1 cellular context compared by ENCODE assay signal in genomic region chr1:50420689-50421365, GRCh38.
TF ChIP-seq lines count a peak whose summit lies in the region.

No MANE protein-coding gene starts in this region.

TF ChIP-seq in WTC11, 78 proteins besides CTCF, POLR2A, EP300 and RAD21 (continued from another document):
- TF ChIP-seq ZBTB43 (CRISPR knock-in tag; IDR thresholded peaks at IDR 0.05) (peak; percentile 44; the same call in 1 of the 2 replicates), E2F1 (CRISPR knock-in tag; IDR thresholded peaks at IDR 0.05) (no peak), FOXP4 (CRISPR knock-in tag; IDR thresholded peaks at IDR 0.05) (no peak), FOXP1 (CRISPR knock-in tag; IDR thresholded peaks at IDR 0.05; ENCODE audit: borderline replicate concordance) (peak; percentile 74; the same call in 1 of the 2 replicates), IRF1 (CRISPR knock-in tag; IDR thresholded peaks at IDR 0.05) (no peak), NFE2L1 (CRISPR knock-in tag; IDR thresholded peaks at IDR 0.05) (peak; percentile 15; the same call in 1 of the 2 replicates), ZNF425 (CRISPR knock-in tag; conservative IDR thresholded peaks at IDR 0.05) (no peak), MYBL2 (CRISPR knock-in tag; IDR thresholded peaks at IDR 0.05) (0 out of 2 replicates have a peak, but pooled peaks have one; percentile 36), ZMAT4 (CRISPR knock-in tag; IDR thresholded peaks at IDR 0.05) (no peak), USF2 (CRISPR knock-in tag; IDR thresholded peaks at IDR 0.05) (peak; percentile 30; the same call in 1 of the 2 replicates), MLX (CRISPR knock-in tag; IDR thresholded peaks at IDR 0.05) (no peak), ZNF423 (CRISPR knock-in tag; IDR thresholded peaks at IDR 0.05) (no peak), MXD4 (CRISPR knock-in tag; IDR thresholded peaks at IDR 0.05; ENCODE audit: borderline replicate concordance) (no peak), TP53 (CRISPR knock-in tag; IDR thresholded peaks at IDR 0.05) (no peak), AR (CRISPR knock-in tag; IDR thresholded peaks at IDR 0.05) (no peak)
TF ChIP-seq in WTC11: peak in this region for 13.
